ENCODE assay signal across 25 cellular contexts in genomic region chr6:150444308-150444707, GRCh38.
DNase-seq lines count a peak whose midpoint lies in the region; FAIRE-seq and TF ChIP-seq lines count a peak whose summit lies in the region.
"Had no signal": no experiment of that assay in that cellular context is flagged by ENCODE, and none has a peak within 500 bp of the region (broad histone marks: within the 10 kb centered on the region; RNA-seq: fewer than 3 reads in every experiment).

No MANE protein-coding gene starts in this region.

- no peaks in the 10 kb centered on the region for H3K4me1 ChIP-seq in parathyroid adenoma
- H3K4me1 ChIP-seq in kidney (ENCODE audit: control insufficient read depth in 1 of 2, insufficient read depth in 1 of 2, low read depth in 1 of 2, low read length in 2 of 2) = no peaks in the 10 kb centered on the region
- H3K4me1 ChIP-seq: BE2C, BLaER1 had no signal

- intact Hi-C loops in kidney (cut with DNase I) = no loop called here

- H3K9ac ChIP-seq in parathyroid adenoma (no peak overlapping the region), kidney (ENCODE audit: low read length in 2 of 2) (no peak overlapping the region)
- H3K9ac ChIP-seq: BLaER1 had no signal

- H3K4me2 ChIP-seq in parathyroid adenoma (ENCODE audit: low read length) = no peak overlapping the region
- H3K4me2 ChIP-seq: BLaER1 had no signal

- H3K79me2 ChIP-seq in parathyroid adenoma = no peaks in the 10 kb centered on the region

- DNase-seq in coronary artery (ENCODE audit: low spot score) (peak; percentile 52), MV-4-11 (lab: John Stamatoyannopoulos, UW) (no peak), kidney (no peak), Kasumi-1 (lab: John Stamatoyannopoulos, UW) (no peak)
- DNase-seq: 8988T; ACHN; BE2C; C1 segment of cervical spinal cord; CD4-positive, alpha-beta memory T cell; CD4-positive, CD25-positive, alpha-beta regulatory T cell; CD8-positive, alpha-beta memory T cell; COR-L47; DMS 273 treated with DMSO at 0.1 percent for 48 hours; DMS153; DMS53; DMS79; DND-41; EL; GDM1 had no signal

- H2AFZ ChIP-seq in parathyroid adenoma = peak overlapping the region; percentile 3

- H3K4me3 ChIP-seq in coronary artery = no peak overlapping the region
- no peak overlapping the region for H3K4me3 ChIP-seq in parathyroid adenoma (ENCODE audit: low read depth, low read length)
- no peak overlapping the region for H3K4me3 ChIP-seq in kidney (ENCODE audit: low read length in 2 of 2)
- H3K4me3 ChIP-seq: BLaER1, GM12878 had no signal

- H3K9me3 ChIP-seq in parathyroid adenoma (ENCODE audit: control insufficient read depth, low read length) (no peaks in the 10 kb centered on the region), kidney (ENCODE audit: control insufficient read depth in 1 of 2, low read length in 2 of 2) (peaks cover 0 to 8% of the 10 kb centered on the region in 2 donors)
- H3K9me3 ChIP-seq: BE2C had no signal

- FAIRE-seq in kidney (lab: Jason Lieb, UNC) = no peak
- FAIRE-seq: A204.1, GM12878, GM12892, GM18507 had no signal

- H3K27ac ChIP-seq in coronary artery (no peak overlapping the region), parathyroid adenoma (no peak overlapping the region), kidney (ENCODE audit: low read depth in 2 of 2, low read length in 2 of 2) (no peak overlapping the region)
- H3K27ac ChIP-seq: BLaER1 had no signal

- no peaks in the 10 kb centered on the region for H3K36me3 ChIP-seq in parathyroid adenoma (ENCODE audit: control insufficient read depth, insufficient read depth, low read length)
- H3K36me3 ChIP-seq in kidney (ENCODE audit: control insufficient read depth in 1 of 2, insufficient read depth in 2 of 2, low read length in 2 of 2) = no peaks in the 10 kb centered on the region
- H3K36me3 ChIP-seq: BE2C, BLaER1 had no signal

- no peak for TF ChIP-seq CTCF in coronary artery (IDR thresholded peaks at IDR 0.05)
- TF ChIP-seq CTCF in parathyroid adenoma (IDR thresholded peaks at IDR 0.05) = no peak
- TF ChIP-seq CTCF in kidney (IDR thresholded peaks at IDR 0.05; ENCODE audit: borderline replicate concordance, extremely low read depth, insufficient read depth) = no peak

- no peaks in the 10 kb centered on the region for H3K27me3 ChIP-seq in parathyroid adenoma (ENCODE audit: control insufficient read depth, insufficient read depth, low read length)
- H3K27me3 ChIP-seq: BE2C, BLaER1 had no signal
